1 cellular context compared by ENCODE assay signal in the genomic region with DNA sequence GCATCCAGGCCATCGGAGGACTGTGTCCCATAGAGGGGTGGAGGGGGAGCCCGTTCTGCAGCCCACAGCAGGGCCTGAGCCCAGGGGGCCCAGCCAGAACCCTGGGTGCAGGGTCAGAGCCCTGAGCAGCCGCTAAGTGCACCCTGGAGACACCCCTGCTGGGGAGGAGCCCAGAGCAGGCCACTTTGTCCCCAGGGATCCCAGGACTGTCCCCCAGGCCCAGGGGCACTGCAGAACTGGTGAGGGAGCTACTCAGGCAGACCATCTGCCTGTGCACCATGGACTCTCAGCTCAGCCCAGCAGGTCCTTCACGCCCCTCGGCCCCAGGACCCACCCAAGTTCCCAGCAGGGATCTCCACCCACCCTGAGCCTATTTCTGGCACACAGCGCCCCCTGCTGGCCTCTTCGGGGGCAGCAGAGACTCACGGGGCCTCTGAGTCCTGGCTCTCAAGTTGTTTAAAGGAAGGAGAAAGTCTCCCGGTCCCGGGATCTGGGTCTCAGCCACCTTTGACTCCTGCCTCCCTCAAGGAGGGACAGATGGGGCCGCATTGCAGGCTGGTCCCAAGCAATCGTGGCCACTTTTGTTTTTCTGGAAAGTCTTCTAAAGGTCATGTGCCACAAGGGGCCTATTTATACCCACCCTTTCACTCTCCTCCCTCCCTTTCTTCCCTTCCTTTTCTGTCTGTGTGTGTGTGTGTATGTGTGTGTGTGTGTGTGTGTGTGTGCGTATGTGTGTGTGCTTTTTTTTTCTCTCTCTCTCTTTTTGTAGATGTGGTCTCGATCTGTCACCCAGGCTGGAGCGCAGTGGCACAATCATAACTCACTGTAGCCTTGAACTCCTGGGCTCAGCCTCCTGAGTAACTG.
TF ChIP-seq lines count a peak whose summit lies in the region.

No MANE protein-coding gene starts in this region.

TF ChIP-seq in HepG2, 621 proteins besides CTCF, POLR2A, EP300 and RAD21 (continued from another document):
- TF ChIP-seq, protein P1, sequence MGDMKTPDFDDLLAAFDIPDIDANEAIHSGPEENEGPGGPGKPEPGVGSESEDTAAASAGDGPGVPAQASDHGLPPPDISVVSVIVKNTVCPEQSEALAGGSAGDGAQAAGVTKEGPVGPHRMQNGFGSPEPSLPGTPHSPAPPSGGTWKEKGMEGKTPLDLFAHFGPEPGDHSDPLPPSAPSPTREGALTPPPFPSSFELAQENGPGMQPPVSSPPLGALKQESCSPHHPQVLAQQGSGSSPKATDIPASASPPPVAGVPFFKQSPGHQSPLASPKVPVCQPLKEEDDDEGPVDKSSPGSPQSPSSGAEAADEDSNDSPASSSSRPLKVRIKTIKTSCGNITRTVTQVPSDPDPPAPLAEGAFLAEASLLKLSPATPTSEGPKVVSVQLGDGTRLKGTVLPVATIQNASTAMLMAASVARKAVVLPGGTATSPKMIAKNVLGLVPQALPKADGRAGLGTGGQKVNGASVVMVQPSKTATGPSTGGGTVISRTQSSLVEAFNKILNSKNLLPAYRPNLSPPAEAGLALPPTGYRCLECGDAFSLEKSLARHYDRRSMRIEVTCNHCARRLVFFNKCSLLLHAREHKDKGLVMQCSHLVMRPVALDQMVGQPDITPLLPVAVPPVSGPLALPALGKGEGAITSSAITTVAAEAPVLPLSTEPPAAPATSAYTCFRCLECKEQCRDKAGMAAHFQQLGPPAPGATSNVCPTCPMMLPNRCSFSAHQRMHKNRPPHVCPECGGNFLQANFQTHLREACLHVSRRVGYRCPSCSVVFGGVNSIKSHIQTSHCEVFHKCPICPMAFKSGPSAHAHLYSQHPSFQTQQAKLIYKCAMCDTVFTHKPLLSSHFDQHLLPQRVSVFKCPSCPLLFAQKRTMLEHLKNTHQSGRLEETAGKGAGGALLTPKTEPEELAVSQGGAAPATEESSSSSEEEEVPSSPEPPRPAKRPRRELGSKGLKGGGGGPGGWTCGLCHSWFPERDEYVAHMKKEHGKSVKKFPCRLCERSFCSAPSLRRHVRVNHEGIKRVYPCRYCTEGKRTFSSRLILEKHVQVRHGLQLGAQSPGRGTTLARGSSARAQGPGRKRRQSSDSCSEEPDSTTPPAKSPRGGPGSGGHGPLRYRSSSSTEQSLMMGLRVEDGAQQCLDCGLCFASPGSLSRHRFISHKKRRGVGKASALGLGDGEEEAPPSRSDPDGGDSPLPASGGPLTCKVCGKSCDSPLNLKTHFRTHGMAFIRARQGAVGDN (CRISPR knock-in tag; IDR thresholded peaks at IDR 0.05), result peak; percentile 14; the same call in 1 of the 2 replicates
- peak; percentile 7; the same call in 1 of the 2 replicates for TF ChIP-seq ZNF768 (CRISPR knock-in tag; IDR thresholded peaks at IDR 0.05)
- TF ChIP-seq STAG1 (CRISPR knock-in tag; IDR thresholded peaks at IDR 0.05), result peak; percentile 57
- no peak for TF ChIP-seq MTF2 (CRISPR knock-in tag; IDR thresholded peaks at IDR 0.05; ENCODE audit: borderline replicate concordance)
- TF ChIP-seq ZSCAN30 (CRISPR knock-in tag; IDR thresholded peaks at IDR 0.05), result no peak
TF ChIP-seq in HepG2: peak in this region for 8.
